21 cellular contexts compared by ENCODE assay signal in genomic region chr14:65187421-65188049, GRCh38.
DNase-seq lines count a peak whose midpoint lies in the region; ATAC-seq, FAIRE-seq and TF ChIP-seq lines count a peak whose summit lies in the region.
"Had no signal": no experiment of that assay in that cellular context is flagged by ENCODE, and none has a peak within 500 bp of the region (broad histone marks: within the 10 kb centered on the region; RNA-seq: fewer than 3 reads in every experiment).

No MANE protein-coding gene starts in this region.

- H3K9ac ChIP-seq in K562 (ENCODE audit: insufficient read depth in 1 of 2, low read depth in 2 of 2, low read length in 2 of 2) (no peak overlapping the region), colonic mucosa (ENCODE audit: low read depth in 2 of 2, low read length in 2 of 2) (no peak overlapping the region)

- ATAC-seq in K562 = no peak
- ATAC-seq in Right ventricle myocardium inferior = no peak
- no peak for ATAC-seq in HG03571 (IDR thresholded peaks at IDR 0.05; ENCODE audit: unreplicated experiment)
- ATAC-seq: A549; activated CD4-positive, CD25-positive, alpha-beta regulatory T cell treated with anti-CD3 and anti-CD28 coated beads, Interleukin-2, amount 50 U/mL, for 24 hours; activated CD8-positive, alpha-beta T cell treated with anti-CD3 and anti-CD28 coated beads, Interleukin-2, amount 10 ng/mL, durations not matched to agents 7 days and 5 days; PC-3 had no signal

- H2AFZ ChIP-seq in K562 (ENCODE audit: low read depth, low read length) = no peak overlapping the region

- no peak for FAIRE-seq in K562 (lab: Jason Lieb, UNC)
- FAIRE-seq: A549, bronchial epithelial cell, urothelium cell line had no signal

- H4K20me1 ChIP-seq in K562 (replicated peaks; ENCODE audit: control insufficient read depth, insufficient read depth, low read length) = no peaks in the 10 kb centered on the region

- no peak for TF ChIP-seq EP300 in K562 (IDR thresholded peaks at IDR 0.05; ENCODE audit: low read length)

- no peaks in the 10 kb centered on the region for H3K79me2 ChIP-seq in K562 (ENCODE audit: control insufficient read depth, insufficient read depth, low read length)

- no peaks in the 10 kb centered on the region for H3K9me1 ChIP-seq in K562 (ENCODE audit: control insufficient read depth, insufficient read depth, low read length)

- DNase-seq in NCI-H82 (lab: John Stamatoyannopoulos, UW) (peak; percentile 15), NCI-H82 treated with DMSO at 0.1 percent for 48 hours (lab: John Stamatoyannopoulos, UW; ENCODE audit: unreplicated experiment) (no peak), NCI-H2107 (lab: John Stamatoyannopoulos, UW) (peak; percentile 42), K562 (ENCODE audit: extremely low read depth in 1 of 4, low spot score in 3 of 4) (no peak), retina (peak; percentile 78), colonic mucosa (no peak), Right ventricle myocardium inferior (ENCODE audit: missing footprints) (no peak)
- DNase-seq: activated CD8-positive, alpha-beta T cell treated with anti-CD3 and anti-CD28 coated beads, Interleukin-2, amount 10 ng/mL, durations not matched to agents 7 days and 5 days; activated gamma-delta T cell treated with Interleukin-2 at 50 U/mL for 16 hours; adrenal gland; KBM-7; NCI-H748 treated with DMSO at 0.1 percent for 48 hours; PC-3; SIG-M5 had no signal

- in situ Hi-C loops in K562 (cut with MboI) = no loop called here

- TF ChIP-seq RAD21 in K562 (CRISPR knock-in tag; conservative IDR thresholded peaks at IDR 0.05 in 1 of 2, IDR thresholded peaks at IDR 0.05 in 1 of 2) = no peak

- H3K4me3 ChIP-seq in K562 = no peak overlapping the region
- no peak overlapping the region for H3K4me3 ChIP-seq in colonic mucosa
- H3K4me3 ChIP-seq: A549, adrenal gland, coronary artery, suprapubic skin had no signal

- CTCF ChIA-PET in K562 (lab: Yijun Ruan, JAX; ENCODE audit: low intra/inter-chr PET ratio) = no interaction called here

- intact Hi-C loops in K562 (cut with micrococcal nuclease) = no loop called here
- intact Hi-C loops in colonic mucosa (cut with DNase I) = no loop called here
- intact Hi-C loops in Right ventricle myocardium inferior (cut with DNase I) = no loop called here

- H3K4me1 ChIP-seq in K562 (replicated peaks in 1 of 2; ENCODE audit: control insufficient read depth in 2 of 2, insufficient read depth in 2 of 2, low read length in 2 of 2) = peaks cover 0 to 5% of the 10 kb centered on the region in 2 experiments; a peak in 2 of 5 replicates
- no peaks in the 10 kb centered on the region for H3K4me1 ChIP-seq in colonic mucosa
- H3K4me1 ChIP-seq: adrenal gland, suprapubic skin had no signal

- H3K9me3 ChIP-seq in K562 (replicated peaks; ENCODE audit: control insufficient read depth, insufficient read depth, low read depth, low read length) (no peaks in the 10 kb centered on the region), colonic mucosa (no peaks in the 10 kb centered on the region)
- H3K9me3 ChIP-seq: adrenal gland, suprapubic skin had no signal

- H3K27ac ChIP-seq in K562 (ENCODE audit: extremely low read depth, low read depth, low read length) (no peak overlapping the region), colonic mucosa (no peak overlapping the region)
- H3K27ac ChIP-seq: A549, adrenal gland, coronary artery, suprapubic skin had no signal

- TF ChIP-seq CTCF in K562 (IDR thresholded peaks at IDR 0.05 in 2 of 3, conservative IDR thresholded peaks at IDR 0.05 in 1 of 3; ENCODE audit: insufficient read depth in 2 of 3, low read depth in 1 of 3, low read length in 3 of 3) = no peak
- TF ChIP-seq CTCF in colonic mucosa (IDR thresholded peaks at IDR 0.05) = no peak

- POLR2A ChIA-PET in K562 (lab: Yijun Ruan, JAX) = no interaction called here

- TF ChIP-seq POLR2A in K562 (conservative IDR thresholded peaks at IDR 0.05) = no peak

- H3K4me2 ChIP-seq in K562 (ENCODE audit: insufficient read depth, low read length) = no peak overlapping the region
- H3K4me2 ChIP-seq: A549 had no signal

- no peaks in the 10 kb centered on the region for H3K36me3 ChIP-seq in K562 (ENCODE audit: control insufficient read depth, insufficient read depth, low read length)
- no peaks in the 10 kb centered on the region for H3K36me3 ChIP-seq in colonic mucosa
- H3K36me3 ChIP-seq: adrenal gland, suprapubic skin had no signal

- H3K27me3 ChIP-seq in K562 (ENCODE audit: control insufficient read depth in 2 of 2, insufficient read depth in 2 of 2, low read length in 2 of 2) (peaks cover 0 to 14% of the 10 kb centered on the region in 2 experiments; a peak in 4 of 5 replicates), colonic mucosa (no peaks in the 10 kb centered on the region)
- H3K27me3 ChIP-seq: adrenal gland had no signal

- BruUV-seq in K562 (replicated peaks; lab: Mats Ljungman, UMichigan) = no TSS peak

- 17% methylated on average over 6 of the region's 8 CpGs for WGBS in K562 (ENCODE audit: insufficient coverage, low coverage, missing lambda C conversion rate)

TF ChIP-seq in K562, 482 proteins besides CTCF, POLR2A, EP300 and RAD21:
- TF ChIP-seq USF2 (CRISPR knock-in tag; IDR thresholded peaks at IDR 0.05) (0 out of 2 replicates have a peak, but pooled peaks have one; percentile 11), ZNF124 (CRISPR knock-in tag; IDR thresholded peaks at IDR 0.05) (no peak), KDM2B (CRISPR knock-in tag; IDR thresholded peaks at IDR 0.05) (no peak), TFE3 (CRISPR knock-in tag; IDR thresholded peaks at IDR 0.05) (peak; percentile 64), TOE1 (IDR thresholded peaks at IDR 0.05; ENCODE audit: borderline replicate concordance) (no peak), TOE1 (CRISPR knock-in tag; IDR thresholded peaks at IDR 0.05; ENCODE audit: borderline replicate concordance, low read depth) (no peak), HNRNPLL (IDR thresholded peaks at IDR 0.05; ENCODE audit: low read depth, low read length, poor library complexity, severe bottlenecking) (no peak), UBTF (IDR thresholded peaks at IDR 0.05; ENCODE audit: borderline replicate concordance in 1 of 2, low read depth in 2 of 2, low read length in 2 of 2) (no peak), DACH1 (IDR thresholded peaks at IDR 0.05; ENCODE audit: partially characterized antibody) (no peak), IRF9 (tag; IDR thresholded peaks at IDR 0.05) (no peak), SMARCA5 (IDR thresholded peaks at IDR 0.05) (no peak), HIVEP1 (CRISPR knock-in tag; IDR thresholded peaks at IDR 0.05) (no peak)
TF ChIP-seq in K562: peak in this region for 2.

Comparison
In these comparisons a context has a peak if more than half of its experiments do, and no peak if none do; other contexts are left out.
1. DNase-seq: peak in NCI-H82 (single experiment), NCI-H2107 (single experiment) and retina (single experiment); none in NCI-H82 treated with DMSO at 0.1 percent for 48 hours (single experiment), K562 (0 of 4), colonic mucosa (single experiment) and Right ventricle myocardium inferior (single experiment).